In the genomic region with DNA sequence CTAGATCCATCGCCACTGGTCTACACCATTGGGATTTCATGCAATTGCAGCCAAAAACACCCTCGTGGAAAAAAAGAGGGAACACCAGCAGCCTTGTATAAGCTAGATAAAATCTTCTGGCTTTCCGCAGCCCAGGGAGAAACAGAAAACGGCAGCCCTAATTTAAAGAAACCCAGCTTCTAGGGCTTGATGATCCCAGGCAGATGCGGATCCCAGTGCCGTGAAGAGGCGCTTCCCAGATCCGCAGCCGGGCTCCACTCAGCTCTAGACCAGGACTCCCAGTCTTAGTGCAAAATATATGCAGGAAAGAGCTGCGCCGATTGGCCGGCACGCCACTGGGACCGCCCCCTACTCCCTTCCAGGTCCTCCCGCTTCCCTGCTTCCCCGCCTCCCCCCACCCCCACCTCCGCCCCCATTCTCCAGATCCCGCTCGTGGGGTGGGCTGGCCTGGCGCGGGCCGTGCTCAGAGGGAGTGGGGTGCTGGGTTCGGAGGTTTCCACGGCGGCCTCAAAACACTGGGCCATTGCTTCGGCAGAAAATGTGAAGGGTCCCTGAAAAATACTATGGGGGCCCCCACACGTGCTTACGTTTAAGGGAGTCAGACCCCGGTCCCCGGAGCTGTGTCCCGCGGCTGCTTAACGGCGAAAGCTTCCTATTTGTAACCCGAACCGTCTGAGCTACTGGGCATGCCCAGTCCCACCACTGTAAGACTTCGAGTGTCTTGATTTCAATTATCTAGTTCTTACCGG, we compare ENCODE assay signal across 8 cellular contexts.
DNase-seq lines count a peak whose midpoint lies in the region; TF ChIP-seq lines count a peak whose summit lies in the region.

No MANE protein-coding gene starts in this region.

- no peak for TF ChIP-seq CTCF in AG09309 (IDR thresholded peaks at IDR 0.05; ENCODE audit: control insufficient read depth, insufficient read depth, low read depth, low read length, missing control alignments)
- TF ChIP-seq CTCF in HFFc6 (IDR thresholded peaks at IDR 0.05) = no peak

- H3K36me3 Mint-ChIP-seq in HFFc6 (ENCODE audit: low read depth) = peaks cover 26% of the 10 kb centered on the region
- H3K36me3 Mint-ChIP-seq in activated CD4-positive, alpha-beta memory T cell treated with anti-CD3 and anti-CD28 coated beads for 36 hours = no peaks in the 10 kb centered on the region

- peak overlapping the region; percentile 90 for H3K4me3 Mint-ChIP-seq in HFFc6
- H3K4me3 Mint-ChIP-seq in activated CD4-positive, alpha-beta memory T cell treated with anti-CD3 and anti-CD28 coated beads for 36 hours = peak overlapping the region; percentile 64

- peak overlapping the region; percentile 88 for H3K27ac Mint-ChIP-seq in HFFc6
- H3K27ac Mint-ChIP-seq in activated CD4-positive, alpha-beta memory T cell treated with anti-CD3 and anti-CD28 coated beads for 36 hours = no peak overlapping the region

- POLR2A ChIA-PET in activated CD4-positive, alpha-beta memory T cell treated with anti-CD3 and anti-CD28 coated beads for 36 hours (lab: Charles Lee) = interaction anchor here (1.4 kb wide), 1 partner anchor 300 kb away, joined by 3 read pairs; no protein-coding TSS in a partner anchor

- DNase-seq in AG09309 (ENCODE audit: low read depth) (peak; percentile 65), HFFc6 (peak; percentile 89), NCI-H524 treated with DMSO at 0.1 percent for 48 hours (lab: John Stamatoyannopoulos, UW) (peak; percentile 86), ecto neural progenitor cell (ENCODE audit: low spot score) (peak; percentile 96), left kidney (ENCODE audit: low read depth, low spot score) (peak; percentile 98)
- DNase-seq in activated CD4-positive, alpha-beta memory T cell treated with anti-CD3 and anti-CD28 coated beads for 36 hours = peak; percentile 55
- peak; percentile 41 for DNase-seq in stimulated activated CD4-positive, alpha-beta T cell treated with anti-CD3 and anti-CD28 coated beads, Interleukin-1b, Interleukin-23, amount 100 ng/mL, for 48 hours
- DNase-seq in activated CD4-positive, CD25-positive, alpha-beta regulatory T cell (lab: John Stamatoyannopoulos, UW) = no peak

- CTCF ChIA-PET in activated CD4-positive, alpha-beta memory T cell treated with anti-CD3 and anti-CD28 coated beads for 36 hours (lab: Charles Lee) = interaction anchor here (0.8 to 7.1 kb wide), 19 partner anchors 8 to 542 kb away, joined by 3 to 118 read pairs (median 4); no protein-coding TSS in a partner anchor

- intact Hi-C loops in activated CD4-positive, alpha-beta memory T cell treated with anti-CD3 and anti-CD28 coated beads for 36 hours (cut with micrococcal nuclease) = loop anchor here (1.0 to 5.0 kb wide), 4 partner anchors 124 to 531 kb away; no protein-coding TSS in a partner anchor

- peaks cover 7% of the 10 kb centered on the region; the same call in 1 of the 2 replicates for H3K27me3 Mint-ChIP-seq in HFFc6 (ENCODE audit: insufficient read depth)
- peaks cover 9% of the 10 kb centered on the region for H3K27me3 Mint-ChIP-seq in activated CD4-positive, alpha-beta memory T cell treated with anti-CD3 and anti-CD28 coated beads for 36 hours

- H3K9me3 Mint-ChIP-seq in HFFc6 = no peaks in the 10 kb centered on the region
- no peaks in the 10 kb centered on the region for H3K9me3 Mint-ChIP-seq in activated CD4-positive, alpha-beta memory T cell treated with anti-CD3 and anti-CD28 coated beads for 36 hours

- H3K4me1 Mint-ChIP-seq in HFFc6 (ENCODE audit: low read depth) = peaks cover 34% of the 10 kb centered on the region
- H3K4me1 Mint-ChIP-seq in activated CD4-positive, alpha-beta memory T cell treated with anti-CD3 and anti-CD28 coated beads for 36 hours (ENCODE audit: low read depth) = peaks cover 17% of the 10 kb centered on the region

- peak overlapping the region; percentile 68 for H3K4me3 ChIP-seq in AG09309 (ENCODE audit: control insufficient read depth, low read depth, low read length)

Comparison
In these comparisons a context has a peak if more than half of its experiments do, and no peak if none do; other contexts are left out.
1. DNase-seq: peak in AG09309 (single experiment), HFFc6 (single experiment), NCI-H524 treated with DMSO at 0.1 percent for 48 hours (single experiment), activated CD4-positive, alpha-beta memory T cell treated with anti-CD3 and anti-CD28 coated beads for 36 hours (single experiment), ecto neural progenitor cell (single experiment), left kidney (single experiment) and stimulated activated CD4-positive, alpha-beta T cell treated with anti-CD3 and anti-CD28 coated beads, Interleukin-1b, Interleukin-23, amount 100 ng/mL, for 48 hours (single experiment); none in activated CD4-positive, CD25-positive, alpha-beta regulatory T cell (0 of 4).